ENCODE assay signal across 12 cellular contexts in the genomic region with DNA sequence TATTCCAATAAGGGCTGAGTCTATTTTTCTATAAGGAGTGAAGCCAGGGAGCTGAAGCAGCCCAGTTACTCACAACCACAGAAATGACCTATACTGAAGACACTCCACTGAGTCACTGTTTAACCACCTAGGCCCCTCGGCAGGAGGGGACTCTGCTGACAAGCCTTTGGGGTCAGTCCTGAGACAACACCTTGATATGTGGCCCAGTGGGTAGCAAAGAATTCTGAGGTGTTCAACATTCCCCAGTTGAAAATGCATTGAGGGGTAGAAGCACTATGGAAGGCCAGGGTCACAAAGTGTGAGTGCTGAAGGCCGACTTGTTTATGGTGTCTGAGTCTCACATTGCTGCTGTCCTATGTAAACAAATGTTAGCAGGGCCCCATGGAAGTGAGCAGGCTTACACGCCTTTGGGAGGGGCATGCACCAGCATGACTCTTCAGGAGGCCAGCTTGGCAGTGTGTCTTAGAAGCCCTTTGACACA.
DNase-seq lines count a peak whose midpoint lies in the region; ATAC-seq, FAIRE-seq and TF ChIP-seq lines count a peak whose summit lies in the region.
"Had no signal": no experiment of that assay in that cellular context is flagged by ENCODE, and none has a peak within 500 bp of the region (broad histone marks: within the 10 kb centered on the region; RNA-seq: fewer than 3 reads in every experiment).

No MANE protein-coding gene starts in this region.

- no peaks in the 10 kb centered on the region for H3K27me3 ChIP-seq in ACC112 (ENCODE audit: insufficient read depth, low read length)
- H3K27me3 ChIP-seq in keratinocyte (ENCODE audit: control insufficient read depth, extremely low read depth, insufficient read depth, low read length) = no peaks in the 10 kb centered on the region
- no peaks in the 10 kb centered on the region for H3K27me3 ChIP-seq in tibial nerve

- H3K36me3 Mint-ChIP-seq in HFFc6 (ENCODE audit: low read depth) (no peaks in the 10 kb centered on the region), WTC11 (no peaks in the 10 kb centered on the region)
- H3K36me3 Mint-ChIP-seq in activated CD4-positive, alpha-beta T cell treated with anti-CD3 and anti-CD28 coated beads, Interleukin-2, amount 10 ng/mL, durations not matched to agents 24 days and 14 days (ENCODE audit: low read depth) = no peaks in the 10 kb centered on the region
- H3K36me3 Mint-ChIP-seq in activated CD4-positive, alpha-beta T cell treated with anti-CD3 and anti-CD28 coated beads, Interleukin-2, amount 10 ng/mL, durations not matched to agents 7 days and 5 days (ENCODE audit: low read depth) = peaks cover 5% of the 10 kb centered on the region

- H3K79me2 ChIP-seq in ACC112 (ENCODE audit: control insufficient read depth, insufficient read depth, low read length, unreplicated experiment) (no peaks in the 10 kb centered on the region), keratinocyte (ENCODE audit: control insufficient read depth, insufficient read depth, low read length) (no peaks in the 10 kb centered on the region)

- 29 to 51% methylated on average over 3 of the region's 3 CpGs for WGBS in tibial nerve, 2 donors

- no peaks in the 10 kb centered on the region for H3K36me3 ChIP-seq in ACC112 (ENCODE audit: insufficient read depth, low read length)
- H3K36me3 ChIP-seq in keratinocyte (ENCODE audit: control insufficient read depth in 2 of 2, extremely low read depth in 1 of 2, insufficient read depth in 2 of 2, low read length in 2 of 2) = no peaks in the 10 kb centered on the region
- H3K36me3 ChIP-seq in tibial nerve = no peaks in the 10 kb centered on the region

- no peak overlapping the region for H3K9ac ChIP-seq in keratinocyte (ENCODE audit: control insufficient read depth, extremely low read depth, insufficient read depth, low read length)

- intact Hi-C loops in activated CD4-positive, alpha-beta T cell treated with anti-CD3 and anti-CD28 coated beads, Interleukin-2, amount 10 ng/mL, durations not matched to agents 24 days and 14 days (cut with micrococcal nuclease) = no loop called here

- no peaks in the 10 kb centered on the region for H3K9me3 Mint-ChIP-seq in HFFc6
- H3K9me3 Mint-ChIP-seq in WTC11 = no peaks in the 10 kb centered on the region
- H3K9me3 Mint-ChIP-seq in activated CD4-positive, alpha-beta T cell treated with anti-CD3 and anti-CD28 coated beads, Interleukin-2, amount 10 ng/mL, durations not matched to agents 24 days and 14 days = peaks cover 3% of the 10 kb centered on the region
- H3K9me3 Mint-ChIP-seq in activated CD4-positive, alpha-beta T cell treated with anti-CD3 and anti-CD28 coated beads, Interleukin-2, amount 10 ng/mL, durations not matched to agents 7 days and 5 days = peaks cover 17% of the 10 kb centered on the region

- H3K4me3 ChIP-seq in ACC112 (ENCODE audit: low read depth, low read length) (no peak overlapping the region), keratinocyte (ENCODE audit: control insufficient read depth in 2 of 3, extremely low read depth in 1 of 3, insufficient read depth in 2 of 3, low read depth in 1 of 3, low read length in 3 of 3) (no peak overlapping the region), tibial nerve (no peak overlapping the region)

- TF ChIP-seq EP300 in tibial nerve (IDR thresholded peaks at IDR 0.05) = no peak

- H2AFZ ChIP-seq in ACC112 (ENCODE audit: low read length, unreplicated experiment) (no peak overlapping the region), keratinocyte (ENCODE audit: control insufficient read depth, low read length) (no peak overlapping the region)

- H3K4me1 ChIP-seq in ACC112 (ENCODE audit: control insufficient read depth, insufficient read depth, low read length, unreplicated experiment) (peaks cover 13% of the 10 kb centered on the region), keratinocyte (ENCODE audit: control insufficient read depth, extremely low read depth, insufficient read depth, low read length) (peaks cover 11% of the 10 kb centered on the region), tibial nerve (no peaks in the 10 kb centered on the region)

- H3K27ac Mint-ChIP-seq in HFFc6 = peak overlapping the region; percentile 85
- no peak overlapping the region for H3K27ac Mint-ChIP-seq in WTC11
- H3K27ac Mint-ChIP-seq in activated CD4-positive, alpha-beta T cell treated with anti-CD3 and anti-CD28 coated beads, Interleukin-2, amount 10 ng/mL, durations not matched to agents 24 days and 14 days = no peak overlapping the region
- no peak overlapping the region for H3K27ac Mint-ChIP-seq in activated CD4-positive, alpha-beta T cell treated with anti-CD3 and anti-CD28 coated beads, Interleukin-2, amount 10 ng/mL, durations not matched to agents 7 days and 5 days

- H3K4me1 Mint-ChIP-seq in HFFc6 (ENCODE audit: low read depth) (peaks cover 56% of the 10 kb centered on the region), WTC11 (peaks cover 26% of the 10 kb centered on the region)
- peaks cover 14% of the 10 kb centered on the region for H3K4me1 Mint-ChIP-seq in activated CD4-positive, alpha-beta T cell treated with anti-CD3 and anti-CD28 coated beads, Interleukin-2, amount 10 ng/mL, durations not matched to agents 24 days and 14 days
- peaks cover 18% of the 10 kb centered on the region for H3K4me1 Mint-ChIP-seq in activated CD4-positive, alpha-beta T cell treated with anti-CD3 and anti-CD28 coated beads, Interleukin-2, amount 10 ng/mL, durations not matched to agents 7 days and 5 days
- H3K4me1 Mint-ChIP-seq: nephron had no signal

- H3K4me2 ChIP-seq in keratinocyte (ENCODE audit: control insufficient read depth, extremely low read depth, insufficient read depth, low read depth, low read length) = peak overlapping the region; percentile 13

- TF ChIP-seq POLR2A in tibial nerve (IDR thresholded peaks at IDR 0.05) = no peak

- H3K9me3 ChIP-seq in keratinocyte (ENCODE audit: control insufficient read depth, low read depth, low read length) (no peaks in the 10 kb centered on the region), tibial nerve (no peaks in the 10 kb centered on the region)

- POLR2A ChIA-PET in WTC11 (lab: Charles Lee) = no interaction called here
- POLR2A ChIA-PET in activated CD4-positive, alpha-beta T cell treated with anti-CD3 and anti-CD28 coated beads, Interleukin-2, amount 10 ng/mL, durations not matched to agents 7 days and 5 days (lab: Charles Lee) = no interaction called here

- CTCF ChIA-PET in WTC11 (lab: Charles Lee) = no interaction called here
- CTCF ChIA-PET in activated CD4-positive, alpha-beta T cell treated with anti-CD3 and anti-CD28 coated beads, Interleukin-2, amount 10 ng/mL, durations not matched to agents 7 days and 5 days (lab: Charles Lee) = no interaction called here

- FAIRE-seq in keratinocyte (lab: Jason Lieb, UNC) = no peak

- H3K9me1 ChIP-seq in keratinocyte (ENCODE audit: control insufficient read depth, extremely low read depth, insufficient read depth, low read length) = no peaks in the 10 kb centered on the region

- H4K20me1 ChIP-seq in keratinocyte (ENCODE audit: control insufficient read depth, extremely low read depth, insufficient read depth, low read length) = no peaks in the 10 kb centered on the region

- DNase-seq in HFFc6 (peak; percentile 83), WTC11 (ENCODE audit: low spot score) (no peak), keratinocyte (ENCODE audit: low read depth, low spot score) (no peak), tibial nerve (ENCODE audit: low spot score in 2 of 2) (no peak)
- DNase-seq in activated CD4-positive, alpha-beta T cell treated with anti-CD3 and anti-CD28 coated beads, Interleukin-2, amount 10 ng/mL, durations not matched to agents 24 days and 14 days = no peak
- DNase-seq in activated CD4-positive, alpha-beta T cell treated with anti-CD3 and anti-CD28 coated beads, Interleukin-2, amount 10 ng/mL, durations not matched to agents 7 days and 5 days = no peak
- DNase-seq: AML-193, aorta, MV-4-11 had no signal

- H3K27me3 Mint-ChIP-seq in HFFc6 (ENCODE audit: insufficient read depth) (no peaks in the 10 kb centered on the region; the same call in 1 of the 2 replicates), WTC11 (ENCODE audit: low read depth) (no peaks in the 10 kb centered on the region)
- H3K27me3 Mint-ChIP-seq in activated CD4-positive, alpha-beta T cell treated with anti-CD3 and anti-CD28 coated beads, Interleukin-2, amount 10 ng/mL, durations not matched to agents 24 days and 14 days = peaks cover 29% of the 10 kb centered on the region
- peaks cover 32% of the 10 kb centered on the region for H3K27me3 Mint-ChIP-seq in activated CD4-positive, alpha-beta T cell treated with anti-CD3 and anti-CD28 coated beads, Interleukin-2, amount 10 ng/mL, durations not matched to agents 7 days and 5 days

- ATAC-seq in WTC11 (peak; percentile 59), HG03342 (IDR thresholded peaks at IDR 0.05; ENCODE audit: unreplicated experiment) (no peak)

- dilution Hi-C loops in keratinocyte (cut with MboI; ENCODE audit: extremely low pct_ligation_motif_present, low sequenced_read_pairs) = no loop called here

- TF ChIP-seq CTCF in HFFc6 (IDR thresholded peaks at IDR 0.05) (no peak), WTC11 (IDR thresholded peaks at IDR 0.05) (no peak), keratinocyte (optimal IDR thresholded peaks at IDR 0.05 in 1 of 3, IDR thresholded peaks at IDR 0.05 in 1 of 3, conservative IDR thresholded peaks at IDR 0.05 in 1 of 3; ENCODE audit: extremely low read depth in 1 of 3, insufficient read depth in 2 of 3, low read length in 3 of 3) (no peak), tibial nerve (IDR thresholded peaks at IDR 0.05) (no peak)

- peak overlapping the region; percentile 41 for H3K27ac ChIP-seq in ACC112 (ENCODE audit: low read depth, low read length)
- no peak overlapping the region for H3K27ac ChIP-seq in keratinocyte (ENCODE audit: control insufficient read depth, insufficient read depth, low read length)
- no peak overlapping the region for H3K27ac ChIP-seq in tibial nerve

- peak overlapping the region; percentile 68 for H3K4me3 Mint-ChIP-seq in HFFc6
- no peak overlapping the region for H3K4me3 Mint-ChIP-seq in WTC11
- no peak overlapping the region for H3K4me3 Mint-ChIP-seq in activated CD4-positive, alpha-beta T cell treated with anti-CD3 and anti-CD28 coated beads, Interleukin-2, amount 10 ng/mL, durations not matched to agents 24 days and 14 days
- no peak overlapping the region for H3K4me3 Mint-ChIP-seq in activated CD4-positive, alpha-beta T cell treated with anti-CD3 and anti-CD28 coated beads, Interleukin-2, amount 10 ng/mL, durations not matched to agents 7 days and 5 days
- H3K4me3 Mint-ChIP-seq: nephron had no signal

TF ChIP-seq in WTC11, 78 proteins besides CTCF, POLR2A, EP300 and RAD21 (continues in another document):
- TF ChIP-seq MXD4 (CRISPR knock-in tag; IDR thresholded peaks at IDR 0.05; ENCODE audit: borderline replicate concordance) = no peak
